ENCODE assay signal across 10 cellular contexts in genomic region chr6:83905648-83906047, GRCh38. TPM values are rescaled to one million over a fixed set of nuclear protein-coding genes. Genes with fewer than 3 reads are reported as not detected.
"Had no signal": no experiment of that assay in that cellular context is flagged by ENCODE, and none has a peak within 500 bp of the region (broad histone marks: within the 10 kb centered on the region; RNA-seq: fewer than 3 reads in every experiment).

No MANE protein-coding gene starts in this region.

- H3K27ac Mint-ChIP-seq: GM23338, HFFc6, IgD-negative memory B cell had no signal

- ATAC-seq: GM23338, HCT116 had no signal

- FAIRE-seq: HTR-8/SVneo had no signal

- H3K27me3 Mint-ChIP-seq: IgD-negative memory B cell had no signal

- H3K9me3 ChIP-seq: HAP-1 had no signal

- H3K4me2 ChIP-seq: GM23338 had no signal

- H2AFZ ChIP-seq: GM23338 had no signal

- H3K4me3 ChIP-seq: GM23338, HAP-1 had no signal

- DNase-seq: H7, HFFc6, KBM-7 had no signal

- H3K4me1 ChIP-seq: HAP-1 had no signal

- H3K4me3 Mint-ChIP-seq: GM23338, HFFc6 had no signal

- H3K36me3 ChIP-seq: HAP-1 had no signal

RNA-seq across cellular contexts. Expression of gene RIPPLY2, which starts 52.5 kb away (rescaled TPM):
- total RNA-seq: H4, HFFc6, HT-29 had no signal
- polyA plus RNA-seq: IgD-negative memory B cell had no signal
